ENCODE assay signal across 8 cellular contexts in the genomic region with DNA sequence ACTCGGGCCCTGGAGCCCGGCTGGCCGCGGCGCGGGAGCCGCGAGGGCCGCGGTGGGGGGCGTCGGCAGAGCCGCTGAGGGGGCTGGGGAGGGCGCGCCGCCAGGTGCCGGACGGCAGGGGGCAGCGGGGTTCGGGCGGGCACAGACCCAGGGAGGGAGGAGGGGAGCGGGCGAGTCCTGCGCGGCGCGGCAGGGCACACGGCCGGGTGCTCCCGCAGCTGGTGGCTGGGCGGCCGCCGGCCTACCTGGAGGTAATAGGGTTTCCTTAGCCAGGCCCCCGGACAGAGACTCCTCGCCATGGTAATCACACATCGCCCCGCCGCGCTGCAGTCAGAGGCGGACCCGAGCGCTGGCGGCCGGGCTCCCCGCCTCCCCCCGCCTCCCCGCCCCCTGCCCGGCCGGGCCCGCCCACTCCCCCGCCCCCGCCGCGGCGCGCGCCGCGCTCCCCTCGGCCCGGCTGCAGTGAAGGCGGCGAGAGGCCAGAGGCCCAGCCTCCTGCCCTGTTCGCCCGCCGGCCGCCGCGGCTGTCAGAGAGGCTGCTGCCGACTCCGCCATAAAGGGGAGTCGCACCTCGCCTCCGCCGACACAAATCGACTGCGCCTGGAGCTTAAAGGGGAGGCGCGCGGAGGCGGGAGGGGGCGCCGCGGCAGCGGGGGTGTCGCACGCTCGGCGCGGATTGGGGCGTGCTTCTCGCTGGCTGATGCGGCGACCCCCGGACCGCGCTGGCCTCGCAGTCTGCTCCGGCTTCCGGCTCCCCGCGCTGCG. TPM values are rescaled to one million over a fixed set of nuclear protein-coding genes. Genes with fewer than 3 reads are reported as not detected.
DNase-seq lines count a peak whose midpoint lies in the region; ATAC-seq lines count a peak whose summit lies in the region.

A gene (minus strand): TSS at position 332 of the 765 bp plus-strand sequence. CDS start 33 bp downstream, at position 299.

- peaks cover 22% of the 10 kb centered on the region for H3K36me3 Mint-ChIP-seq in effector memory CD8-positive, alpha-beta T cell (ENCODE audit: insufficient read depth)

- WGBS in mesodermal cell (ENCODE audit: insufficient coverage in 2 of 2), 2 experiments: 0% methylated on average over 49 of the region's 103 CpGs

- CTCF ChIA-PET in activated CD8-positive, alpha-beta memory T cell treated with anti-CD3 and anti-CD28 coated beads for 36 hours (lab: Charles Lee): interaction anchor here (1.0 to 4.5 kb wide), 12 partner anchors 9 to 121 kb away, joined by 3 to 42 read pairs (median 5); no protein-coding TSS in a partner anchor

- no peaks in the 10 kb centered on the region for H3K4me1 ChIP-seq in mesodermal cell (ENCODE audit: control insufficient read depth, insufficient read depth, low read length, poor library complexity, severe bottlenecking)

- H3K9me3 Mint-ChIP-seq in effector memory CD8-positive, alpha-beta T cell: no peaks in the 10 kb centered on the region

- no peaks in the 10 kb centered on the region for H3K36me3 ChIP-seq in mesodermal cell (ENCODE audit: control insufficient read depth, insufficient read depth, low read length)

- H3K9me3 ChIP-seq in mesodermal cell (ENCODE audit: control insufficient read depth, low read length): no peaks in the 10 kb centered on the region

- peak; percentile 19 to 25 for DNase-seq in AML-193 (lab: John Stamatoyannopoulos, UW)
- peak; percentile 75 for DNase-seq in NCI-H774 (lab: John Stamatoyannopoulos, UW)
- peak; percentile 74 to 76 (median 75) for DNase-seq in effector memory CD8-positive, alpha-beta T cell
- DNase-seq in stimulated activated CD8-positive, alpha-beta memory T cell treated with anti-CD3 and anti-CD28 coated beads, Interleukin-15, amount 100 ng/mL, for 4 hours (ENCODE audit: low read depth in 2 of 2): peak; percentile 47 to 64

- no peaks in the 10 kb centered on the region for H3K27me3 Mint-ChIP-seq in effector memory CD8-positive, alpha-beta T cell

- H3K4me1 Mint-ChIP-seq in effector memory CD8-positive, alpha-beta T cell (ENCODE audit: low read depth in 2 of 2): peaks cover 25 to 34% of the 10 kb centered on the region in 2 donors

- H3K27ac ChIP-seq in mesodermal cell (ENCODE audit: low read depth, low read length, severe bottlenecking): peak within 1 kb of the TSS; percentile 51

- peak within 1 kb of the TSS; percentile 96 to 99 for H3K27ac Mint-ChIP-seq in effector memory CD8-positive, alpha-beta T cell

- ATAC-seq in GM19023 (IDR thresholded peaks at IDR 0.05; ENCODE audit: unreplicated experiment): peak; percentile 49
- ATAC-seq in HG03280 (IDR thresholded peaks at IDR 0.05; ENCODE audit: unreplicated experiment): peak; percentile 45
- ATAC-seq in effector memory CD8-positive, alpha-beta T cell (replicated peaks): peak; percentile 43

- H3K4me3 Mint-ChIP-seq in effector memory CD8-positive, alpha-beta T cell: peak within 1 kb of the TSS in 1 of 2 donors; percentile 95

- POLR2A ChIA-PET in activated CD8-positive, alpha-beta memory T cell treated with anti-CD3 and anti-CD28 coated beads for 36 hours (lab: Charles Lee): interaction anchor here (0.6 to 2.1 kb wide), 10 partner anchors 14 to 129 kb away, joined by 3 to 25 read pairs (median 6); a partner anchor contains a TSS

- peak within 1 kb of the TSS; percentile 67 for H3K4me3 ChIP-seq in mesodermal cell (ENCODE audit: extremely low read depth, insufficient read depth, low read length, poor library complexity, severe bottlenecking)

RNA-seq across cellular contexts. Expression of the gene that starts here (rescaled TPM):
- total RNA-seq in activated CD8-positive, alpha-beta memory T cell treated with anti-CD3 and anti-CD28 coated beads for 36 hours: 10 to 100 TPM; 10.2 to 11.9 TPM
- polyA plus RNA-seq in mesodermal cell (2013, experiment 1 of 2): 6.8 TPM
- 6.4 TPM for polyA plus RNA-seq in mesodermal cell (2013, experiment 2 of 2)

Comparison
In these comparisons a context has a peak if more than half of its experiments do, and no peak if none do; other contexts are left out.
1. Peak in every context shown above with its lines: DNase-seq, ATAC-seq, H3K4me3 ChIP-seq and H3K27ac ChIP-seq.
2. DNase-seq: peak in every context shown above with its lines; median percentile 75 in NCI-H774; 75 in effector memory CD8-positive, alpha-beta T cell; 56 in stimulated activated CD8-positive, alpha-beta memory T cell treated with anti-CD3 and anti-CD28 coated beads, Interleukin-15, amount 100 ng/mL, for 4 hours; 22 in AML-193.